4 cellular contexts compared by ENCODE assay signal in genomic region chr12:2514038-2514340, GRCh38.
"Had no signal": no experiment of that assay in that cellular context is flagged by ENCODE, and none has a peak within 500 bp of the region (broad histone marks: within the 10 kb centered on the region; RNA-seq: fewer than 3 reads in every experiment).

No MANE protein-coding gene starts in this region.

- H3K4me3 ChIP-seq: GM23338 had no signal

- H3K27ac Mint-ChIP-seq: GM23338, H9 had no signal

- H2AFZ ChIP-seq: GM23338 had no signal

- H3K9me3 Mint-ChIP-seq: GM23338, H9 had no signal

- DNase-seq: H9, HCEC 1CT, IMR-90 had no signal

- H3K4me3 Mint-ChIP-seq: GM23338, H9 had no signal

- H3K4me2 ChIP-seq: GM23338 had no signal
